In the genomic region with DNA sequence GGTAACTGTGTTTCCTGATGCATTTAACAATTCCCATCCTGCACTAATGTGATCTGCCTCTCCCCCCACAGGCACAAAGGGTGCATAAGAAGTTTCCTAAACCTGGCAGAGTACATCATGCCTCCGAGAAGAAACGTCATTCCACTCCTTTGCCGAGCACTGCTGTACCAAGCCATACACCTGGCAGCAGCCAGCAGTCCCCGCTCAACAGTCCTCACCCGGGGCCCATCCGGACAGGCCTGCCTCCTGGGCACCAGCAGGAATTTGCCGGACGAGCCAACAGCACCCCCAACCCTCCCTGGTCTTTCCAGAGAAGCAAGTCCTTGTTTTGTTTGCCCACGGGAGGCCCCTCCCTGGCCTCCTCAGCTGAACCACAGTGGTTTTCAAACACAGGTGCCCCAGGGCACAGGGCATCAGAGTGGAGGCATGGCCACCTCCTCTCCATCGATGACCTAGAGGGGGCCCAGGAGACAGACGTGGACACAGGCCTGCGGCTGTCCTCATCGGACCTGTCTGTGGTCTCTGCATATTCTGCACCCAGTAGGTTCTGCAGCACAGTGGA, we compare ENCODE assay signal across 23 cellular contexts. TPM values are rescaled to one million over a fixed set of nuclear protein-coding genes. Genes with fewer than 3 reads are reported as not detected.
"Had no signal": no experiment of that assay in that cellular context is flagged by ENCODE, and none has a peak within 500 bp of the region (broad histone marks: within the 10 kb centered on the region; RNA-seq: fewer than 3 reads in every experiment).

No MANE protein-coding gene starts in this region.

- H3K36me3 Mint-ChIP-seq: activated naive CD4-positive, alpha-beta T cell treated with anti-CD3 and anti-CD28 coated beads, Interleukin-2, amount 10 ng/mL, durations not matched to agents 7 days and 5 days; memory B cell; stimulated activated memory B cell treated with anti-CD40 and anti-IgM and Interleukin-4, amounts not matched to agents 10 μg/mL and 1 μg/mL and 100 μg/mL, for 72 hours had no signal

- H3K9me3 Mint-ChIP-seq: activated CD4-positive, alpha-beta memory T cell treated with anti-CD3 and anti-CD28 coated beads, Interleukin-2, amount 10 ng/mL, durations not matched to agents 7 days and 5 days; activated CD4-positive, alpha-beta T cell treated with anti-CD3 and anti-CD28 coated beads, Interleukin-2, amount 10 ng/mL, durations not matched to agents 24 days and 14 days; activated naive CD4-positive, alpha-beta T cell treated with anti-CD3 and anti-CD28 coated beads, Interleukin-2, amount 10 ng/mL, durations not matched to agents 7 days and 5 days; central memory CD8-positive, alpha-beta T cell; memory B cell; nephron progenitor cell; stimulated activated memory B cell treated with anti-CD40 and anti-IgM and Interleukin-4, amounts not matched to agents 10 μg/mL and 1 μg/mL and 100 μg/mL, for 72 hours; T-helper 1 cell treated with Interleukin-12 subunit alpha and Interleukin-12 subunit beta and Interleukin-4 antibody, amounts not matched to agents 30 μg/mL and 1 μg/mL, for 36 hours; type B pancreatic cell had no signal

- H2AFZ ChIP-seq: parathyroid adenoma had no signal

- H3K4me3 Mint-ChIP-seq: activated CD4-positive, alpha-beta memory T cell treated with anti-CD3 and anti-CD28 coated beads, Interleukin-2, amount 10 ng/mL, durations not matched to agents 7 days and 5 days; activated CD4-positive, alpha-beta T cell treated with anti-CD3 and anti-CD28 coated beads, Interleukin-2, amount 10 ng/mL, durations not matched to agents 24 days and 14 days; activated naive CD4-positive, alpha-beta T cell treated with anti-CD3 and anti-CD28 coated beads, Interleukin-2, amount 10 ng/mL, durations not matched to agents 7 days and 5 days; central memory CD8-positive, alpha-beta T cell; memory B cell; nephron progenitor cell; stimulated activated memory B cell treated with anti-CD40 and anti-IgM and Interleukin-4, amounts not matched to agents 10 μg/mL and 1 μg/mL and 100 μg/mL, for 72 hours; T-helper 1 cell treated with Interleukin-12 subunit alpha and Interleukin-12 subunit beta and Interleukin-4 antibody, amounts not matched to agents 30 μg/mL and 1 μg/mL, for 36 hours; type B pancreatic cell had no signal

- H3K4me3 ChIP-seq: colonic mucosa, esophagus muscularis mucosa, gastrocnemius medialis, right lobe of liver, stomach, thoracic aorta had no signal

- H3K27me3 Mint-ChIP-seq: activated CD4-positive, alpha-beta T cell treated with anti-CD3 and anti-CD28 coated beads, Interleukin-2, amount 10 ng/mL, durations not matched to agents 24 days and 14 days had no signal

- FAIRE-seq: astrocyte, small intestine had no signal

- H3K4me1 ChIP-seq: colonic mucosa, gastrocnemius medialis, parathyroid adenoma had no signal

- H3K4me1 Mint-ChIP-seq: central memory CD8-positive, alpha-beta T cell; memory B cell; stimulated activated memory B cell treated with anti-CD40 and anti-IgM and Interleukin-4, amounts not matched to agents 10 μg/mL and 1 μg/mL and 100 μg/mL, for 72 hours had no signal

- H3K27me3 ChIP-seq: colonic mucosa, esophagus muscularis mucosa, gastrocnemius medialis, right lobe of liver, stomach had no signal

- H3K27ac Mint-ChIP-seq: activated CD4-positive, alpha-beta memory T cell treated with anti-CD3 and anti-CD28 coated beads, Interleukin-2, amount 10 ng/mL, durations not matched to agents 7 days and 5 days; activated CD4-positive, alpha-beta T cell treated with anti-CD3 and anti-CD28 coated beads, Interleukin-2, amount 10 ng/mL, durations not matched to agents 24 days and 14 days; activated naive CD4-positive, alpha-beta T cell treated with anti-CD3 and anti-CD28 coated beads, Interleukin-2, amount 10 ng/mL, durations not matched to agents 7 days and 5 days; memory B cell; stimulated activated memory B cell treated with anti-CD40 and anti-IgM and Interleukin-4, amounts not matched to agents 10 μg/mL and 1 μg/mL and 100 μg/mL, for 72 hours; T-helper 1 cell treated with Interleukin-12 subunit alpha and Interleukin-12 subunit beta and Interleukin-4 antibody, amounts not matched to agents 30 μg/mL and 1 μg/mL, for 36 hours; type B pancreatic cell had no signal

- H3K79me2 ChIP-seq: parathyroid adenoma had no signal

- H3K9ac ChIP-seq: parathyroid adenoma had no signal

- H3K9me3 ChIP-seq: colonic mucosa, esophagus muscularis mucosa, gastrocnemius medialis, right lobe of liver, stomach, thoracic aorta had no signal

- DNase-seq: activated CD4-positive, alpha-beta memory T cell treated with anti-CD3 and anti-CD28 coated beads, Interleukin-2, amount 10 ng/mL, durations not matched to agents 7 days and 5 days; activated CD4-positive, alpha-beta T cell treated with anti-CD3 and anti-CD28 coated beads, Interleukin-2, amount 10 ng/mL, durations not matched to agents 24 days and 14 days; activated effector memory CD4-positive, alpha-beta T cell treated with anti-CD3 and anti-CD28 coated beads, Interleukin-2, amount 50 U/mL, for 16 hours; activated naive CD4-positive, alpha-beta T cell treated with anti-CD3 and anti-CD28 coated beads, Interleukin-2, amount 10 ng/mL, durations not matched to agents 7 days and 5 days; colonic mucosa; gastrocnemius medialis; hippocampal formation; nephron progenitor cell; nucleus accumbens; right lobe of liver; small intestine; stimulated activated CD4-positive, alpha-beta T cell treated with anti-CD3 and anti-CD28 coated beads, Interleukin-2, amount 100 ng/mL, for 24 hours; stomach; T1000 had no signal

- H3K27ac ChIP-seq: colonic mucosa, esophagus muscularis mucosa, gastrocnemius medialis, parathyroid adenoma, right lobe of liver, stomach, thoracic aorta had no signal

- H3K36me3 ChIP-seq: colonic mucosa, gastrocnemius medialis, right lobe of liver had no signal

RNA-seq across cellular contexts. Expression of a gene that starts 59.0 kb away (rescaled TPM):
- total RNA-seq: activated CD4-positive, alpha-beta memory T cell treated with anti-CD3 and anti-CD28 coated beads, Interleukin-2, amount 10 ng/mL, durations not matched to agents 7 days and 5 days; activated CD4-positive, alpha-beta T cell treated with anti-CD3 and anti-CD28 coated beads, Interleukin-2, amount 10 ng/mL, durations not matched to agents 24 days and 14 days; astrocyte; colonic mucosa; esophagus muscularis mucosa; gastrocnemius medialis; right lobe of liver had no signal
- polyA plus RNA-seq: small intestine, stomach had no signal
